28 cellular contexts compared by ENCODE assay signal in genomic region chr6:90548001-90548400, GRCh38.
"Had no signal": no experiment of that assay in that cellular context is flagged by ENCODE, and none has a peak within 500 bp of the region (broad histone marks: within the 10 kb centered on the region; RNA-seq: fewer than 3 reads in every experiment).

No MANE protein-coding gene starts in this region.

- H3K27ac Mint-ChIP-seq: activated naive CD8-positive, alpha-beta T cell treated with anti-CD3 and anti-CD28 coated beads for 36 hours; activated T-helper 2 cell treated with anti-CD3 and anti-CD28 coated beads, Interferon-gamma antibody, Interleukin-2, Interleukin-4, amounts not matched to agents 10 μg/mL and 5 μg/mL and 100 μg/mL, durations not matched to agents 14 hours and 24 hours and 36 hours; stimulated activated effector memory CD8-positive, alpha-beta T cell treated with anti-CD3 and anti-CD28 coated beads, Interleukin-12 subunit alpha, Interleukin-12 subunit beta, amount 100 ng/mL, for 72 hours; T-cell had no signal

- H3K27me3 Mint-ChIP-seq: activated naive CD8-positive, alpha-beta T cell treated with anti-CD3 and anti-CD28 coated beads for 36 hours; stimulated activated naive CD8-positive, alpha-beta T cell treated with anti-CD3 and anti-CD28 coated beads, Interleukin-15, amount 100 ng/mL, for 72 hours; T-cell had no signal

- ATAC-seq: gastroesophageal sphincter; heart left ventricle; left colon; pancreas; psoas muscle; right cardiac atrium; stimulated activated effector memory CD8-positive, alpha-beta T cell treated with anti-CD3 and anti-CD28 coated beads, Interleukin-12 subunit alpha, Interleukin-12 subunit beta, amount 100 ng/mL, for 72 hours; stimulated activated naive CD8-positive, alpha-beta T cell treated with anti-CD3 and anti-CD28 coated beads, Interleukin-15, amount 100 ng/mL, for 72 hours; T-cell had no signal

- H3K27ac ChIP-seq: breast epithelium, gastroesophageal sphincter, heart left ventricle, pancreas, psoas muscle, tibial artery had no signal

- H3K9me3 ChIP-seq: breast epithelium, gastroesophageal sphincter, heart left ventricle, pancreas, psoas muscle, tibial artery had no signal

- FAIRE-seq: endometrium, keratinocyte, pancreas had no signal

- H3K9me3 Mint-ChIP-seq: activated naive CD8-positive, alpha-beta T cell treated with anti-CD3 and anti-CD28 coated beads for 36 hours; activated T-helper 2 cell treated with anti-CD3 and anti-CD28 coated beads, Interferon-gamma antibody, Interleukin-2, Interleukin-4, amounts not matched to agents 10 μg/mL and 5 μg/mL and 100 μg/mL, durations not matched to agents 14 hours and 24 hours and 36 hours; nephron progenitor cell; stimulated activated effector memory CD8-positive, alpha-beta T cell treated with anti-CD3 and anti-CD28 coated beads, Interleukin-12 subunit alpha, Interleukin-12 subunit beta, amount 100 ng/mL, for 72 hours; stimulated activated naive CD8-positive, alpha-beta T cell treated with anti-CD3 and anti-CD28 coated beads, Interleukin-15, amount 100 ng/mL, for 72 hours; T-cell had no signal

- H3K4me1 Mint-ChIP-seq: nephron progenitor cell; stimulated activated naive CD8-positive, alpha-beta T cell treated with anti-CD3 and anti-CD28 coated beads, Interleukin-15, amount 100 ng/mL, for 72 hours had no signal

- H3K4me3 ChIP-seq: breast epithelium, gastroesophageal sphincter, heart left ventricle, pancreas, psoas muscle, tibial artery had no signal

- DNase-seq: activated CD4-positive, alpha-beta T cell treated with anti-CD3 and anti-CD28 coated beads for 1 hour; activated CD4-positive, alpha-beta T cell treated with anti-CD3 and anti-CD28 coated beads, Interleukin-2, amount 50 U/mL, for 1 hour; activated naive CD4-positive, alpha-beta T cell; activated naive CD8-positive, alpha-beta T cell treated with anti-CD3 and anti-CD28 coated beads for 36 hours; activated T-cell treated with anti-CD3 and anti-CD28 coated beads, Interleukin-2, amount 50 U/mL, for 1 hour; amniotic stem cell; cerebellar nuclear complex; cortex of kidney; effector CD4-positive, alpha-beta T cell; erythroblast; heart left ventricle; left colon; mesenchymal stem cell; nephron progenitor cell; pancreas; psoas muscle; right cardiac atrium; stimulated activated CD4-positive, alpha-beta T cell treated with anti-CD3 and anti-CD28 coated beads, Interleukin-2, amount 100 ng/mL, for 24 hours; stimulated activated naive CD8-positive, alpha-beta T cell treated with anti-CD3 and anti-CD28 coated beads, Interleukin-15, amount 100 ng/mL, for 72 hours; T-cell; T-helper 9 cell; tibial artery had no signal

- H3K4me3 Mint-ChIP-seq: activated naive CD8-positive, alpha-beta T cell treated with anti-CD3 and anti-CD28 coated beads for 36 hours; nephron progenitor cell; stimulated activated effector memory CD8-positive, alpha-beta T cell treated with anti-CD3 and anti-CD28 coated beads, Interleukin-12 subunit alpha, Interleukin-12 subunit beta, amount 100 ng/mL, for 72 hours; stimulated activated naive CD8-positive, alpha-beta T cell treated with anti-CD3 and anti-CD28 coated beads, Interleukin-15, amount 100 ng/mL, for 72 hours; T-cell had no signal

- H3K27me3 ChIP-seq: breast epithelium, gastroesophageal sphincter, heart left ventricle, pancreas, tibial artery had no signal

- H3K4me1 ChIP-seq: breast epithelium, gastroesophageal sphincter, pancreas, psoas muscle, tibial artery had no signal
